18 cellular contexts compared by ENCODE assay signal in the genomic region with DNA sequence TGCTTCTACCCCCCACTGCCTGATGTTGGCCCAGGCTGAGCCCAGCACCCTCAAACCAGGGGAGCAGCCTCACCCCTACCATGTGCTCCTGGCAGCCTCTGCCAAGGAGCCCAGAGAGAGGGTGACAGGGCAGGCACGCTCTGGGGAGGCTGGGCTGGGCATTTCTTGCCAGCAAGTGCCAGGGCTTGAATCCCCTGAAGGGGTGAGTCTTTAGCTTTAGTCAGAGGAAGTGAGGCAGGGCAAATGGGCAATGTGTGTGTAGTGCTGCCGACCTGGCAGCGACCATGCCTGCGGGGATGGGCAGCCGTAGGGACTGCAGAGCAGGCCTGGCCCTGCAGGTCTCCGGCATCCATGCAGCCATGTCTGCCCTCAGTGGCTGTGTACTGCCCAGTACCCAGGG. TPM values are rescaled to one million over a fixed set of nuclear protein-coding genes. Genes with fewer than 3 reads are reported as not detected.
DNase-seq lines count a peak whose midpoint lies in the region; ATAC-seq and TF ChIP-seq lines count a peak whose summit lies in the region.
"Had no signal": no experiment of that assay in that cellular context is flagged by ENCODE, and none has a peak within 500 bp of the region (broad histone marks: within the 10 kb centered on the region; RNA-seq: fewer than 3 reads in every experiment).

No MANE protein-coding gene starts in this region.

- intact Hi-C loops in PC-3 (cut with micrococcal nuclease), result no loop called here
- intact Hi-C loops in mammary epithelial cell (cut with micrococcal nuclease), result loop anchor here (1.0 kb wide), 1 partner anchor 15 kb away; no protein-coding TSS in a partner anchor
- intact Hi-C loops in thyroid gland (cut with DNase I), result no loop called here
- intact Hi-C loops in lower leg skin (cut with DNase I; ENCODE audit: low total_unique reads), result no loop called here
- intact Hi-C loops in Right ventricle myocardium superior (cut with DNase I), result no loop called here

- H3K36me3 ChIP-seq in PC-3 (ENCODE audit: low read depth, low read length) (no peaks in the 10 kb centered on the region), mammary epithelial cell (ENCODE audit: insufficient read depth, low read length) (no peaks in the 10 kb centered on the region), iPS-15b (ENCODE audit: control insufficient read depth, insufficient read depth, low read length) (no peaks in the 10 kb centered on the region), thyroid gland (no peaks in the 10 kb centered on the region)
- H3K36me3 ChIP-seq: BE2C, HAP-1 had no signal

- DNase-seq in PC-3 (peak; percentile 77), mammary epithelial cell (peak; percentile 72), thyroid gland (peak; percentile 53 to 72), lower leg skin (ENCODE audit: low spot score in 2 of 2) (no peak), Right ventricle myocardium superior (no peak)
- DNase-seq: BE2C; CD8-positive, alpha-beta T cell; GF-D8; NCI-H1930; NCI-H2171 treated with DMSO at 0.1 percent for 48 hours; NCI-H510A; NCI-H82 had no signal

- H3K4me3 ChIP-seq in PC-3 (ENCODE audit: low read length) (no peak overlapping the region), mammary epithelial cell (replicated peaks in 1 of 3; ENCODE audit: insufficient read depth in 1 of 3, low read depth in 2 of 3, low read length in 3 of 3) (no peak overlapping the region), iPS-15b (ENCODE audit: low read depth, low read length) (no peak overlapping the region), thyroid gland (replicated peaks in 1 of 3) (no peak overlapping the region), lower leg skin (ENCODE audit: low read depth, poor library complexity, severe bottlenecking) (no peak overlapping the region)
- H3K4me3 ChIP-seq: HAP-1 had no signal

- H3K79me2 ChIP-seq in PC-3 (ENCODE audit: low read length) (no peaks in the 10 kb centered on the region), mammary epithelial cell (ENCODE audit: insufficient read depth, low read length) (no peaks in the 10 kb centered on the region)

- POLR2A ChIA-PET in PC-3 (lab: Charles Lee; ENCODE audit: unreplicated experiment), result interaction anchor here (0.5 kb wide), 1 partner anchor 8 kb away, joined by 4 read pairs; no protein-coding TSS in a partner anchor

- H3K9ac ChIP-seq in PC-3 (ENCODE audit: low read length), result peak overlapping the region; percentile 36; the same call in 1 of the 2 replicates
- no peak overlapping the region for H3K9ac ChIP-seq in mammary epithelial cell (ENCODE audit: insufficient read depth, low read length)
- H3K9ac ChIP-seq in iPS-15b (ENCODE audit: low read depth, low read length), result peak overlapping the region; percentile 47
- H3K9ac ChIP-seq: KMS-11 had no signal

- H4K20me1 ChIP-seq in PC-3 (ENCODE audit: low read length), result no peaks in the 10 kb centered on the region
- H4K20me1 ChIP-seq in mammary epithelial cell (ENCODE audit: insufficient read depth, low read length), result no peaks in the 10 kb centered on the region

- H3F3A ChIP-seq in PC-3 (ENCODE audit: low read length, unreplicated experiment), result no peaks in the 10 kb centered on the region

- WGBS in mammary epithelial cell (ENCODE audit: low coverage, missing lambda C conversion rate), result 19% methylated on average over 5 of the region's 6 CpGs
- WGBS in thyroid gland, 2 donors, result 50 to 70% methylated on average over 2 to 6 of the region's 6 CpGs
- 73 to 76% methylated on average over 5 to 6 of the region's 6 CpGs for WGBS in lower leg skin, 2 donors

- in situ Hi-C loops in mammary epithelial cell (cut with MboI; ENCODE audit: low sequenced_read_pairs in 2 of 2), result no loop called here

- H2AFZ ChIP-seq in PC-3 (ENCODE audit: low read length), result peak overlapping the region; percentile 59
- H2AFZ ChIP-seq in mammary epithelial cell (ENCODE audit: low read depth, low read length), result peak overlapping the region; percentile 54

- BruUV-seq in PC-3 (replicated peaks; lab: Mats Ljungman, UMichigan) (no TSS peak), mammary epithelial cell (replicated peaks; lab: Mats Ljungman, UMichigan) (no TSS peak)

- no peak for TF ChIP-seq POLR2A in thyroid gland (IDR thresholded peaks at IDR 0.05)
- TF ChIP-seq POLR2A in lower leg skin (IDR thresholded peaks at IDR 0.05), result no peak

- no peaks in the 10 kb centered on the region for H3K9me3 ChIP-seq in PC-3 (ENCODE audit: low read length)
- H3K9me3 ChIP-seq in mammary epithelial cell (replicated peaks; ENCODE audit: insufficient read depth, low read length), result no peaks in the 10 kb centered on the region
- H3K9me3 ChIP-seq in iPS-15b (ENCODE audit: control insufficient read depth, insufficient read depth, low read length), result no peaks in the 10 kb centered on the region
- no peaks in the 10 kb centered on the region for H3K9me3 ChIP-seq in thyroid gland
- H3K9me3 ChIP-seq: BE2C, HAP-1 had no signal

- peaks cover 19% of the 10 kb centered on the region for H3K4me1 ChIP-seq in PC-3 (ENCODE audit: insufficient read depth, low read length)
- peaks cover 43% of the 10 kb centered on the region for H3K4me1 ChIP-seq in mammary epithelial cell (ENCODE audit: insufficient read depth, low read length)
- H3K4me1 ChIP-seq in iPS-15b (ENCODE audit: control insufficient read depth, insufficient read depth, low read length), result no peaks in the 10 kb centered on the region
- peaks cover 11 to 35% of the 10 kb centered on the region in 2 donors for H3K4me1 ChIP-seq in thyroid gland

- peak overlapping the region; percentile 53 for H3K27ac ChIP-seq in PC-3 (ENCODE audit: low read length)
- no peak overlapping the region for H3K27ac ChIP-seq in mammary epithelial cell (ENCODE audit: insufficient read depth, low read depth, low read length)
- peak overlapping the region in 1 of 3 donors; percentile 24 for H3K27ac ChIP-seq in thyroid gland
- H3K27ac ChIP-seq: KMS-11 had no signal

- dilution Hi-C loops in mammary epithelial cell (cut with HindIII; ENCODE audit: low sequenced_read_pairs), result no loop called here

- H3K4me2 ChIP-seq in PC-3 (ENCODE audit: low read length) (0 out of 2 replicates have a peak overlapping the region, but pooled peaks have one; percentile 2), mammary epithelial cell (ENCODE audit: insufficient read depth, low read depth, low read length) (peak overlapping the region; percentile 1)
- H3K4me2 ChIP-seq: KMS-11 had no signal

- CTCF ChIA-PET in PC-3 (lab: Charles Lee) (interaction anchor here (1.0 to 2.4 kb wide), 3 partner anchors 15 to 37 kb away, joined by 3 to 15 read pairs (median 3); partner anchors contain the start of gene DUSP7), mammary epithelial cell (lab: Charles Lee; ENCODE audit: low non-redundant PET) (no interaction called here)

- ATAC-seq in PC-3 (peak; percentile 84), GM18858 (IDR thresholded peaks at IDR 0.05; ENCODE audit: unreplicated experiment) (no peak), GM18498 (IDR thresholded peaks at IDR 0.05; ENCODE audit: unreplicated experiment) (no peak), Right ventricle myocardium superior (ENCODE audit: poor library complexity) (no peak)
- ATAC-seq: CD8-positive, alpha-beta T cell; HepG2 had no signal

- no peaks in the 10 kb centered on the region for H3K9me2 ChIP-seq in PC-3 (replicated peaks; ENCODE audit: low read length)

- no peak for TF ChIP-seq CTCF in PC-3 (conservative IDR thresholded peaks at IDR 0.05; ENCODE audit: low read depth, low read length)
- no peak for TF ChIP-seq CTCF in mammary epithelial cell (conservative IDR thresholded peaks at IDR 0.05 in 1 of 2, IDR thresholded peaks at IDR 0.05 in 1 of 2; ENCODE audit: extremely low read depth in 1 of 2, insufficient read depth in 1 of 2, low read depth in 1 of 2, low read length in 2 of 2)
- TF ChIP-seq CTCF in thyroid gland (IDR thresholded peaks at IDR 0.05), result no peak
- TF ChIP-seq CTCF in lower leg skin (IDR thresholded peaks at IDR 0.05), result no peak

- H3K27me3 ChIP-seq in PC-3 (ENCODE audit: low read length), result no peaks in the 10 kb centered on the region
- H3K27me3 ChIP-seq in mammary epithelial cell (ENCODE audit: insufficient read depth, low read length), result no peaks in the 10 kb centered on the region
- no peaks in the 10 kb centered on the region for H3K27me3 ChIP-seq in iPS-15b (ENCODE audit: control insufficient read depth, insufficient read depth, low read length)
- no peaks in the 10 kb centered on the region for H3K27me3 ChIP-seq in thyroid gland
- H3K27me3 ChIP-seq: BE2C had no signal

RNA-seq across cellular contexts. Expression of gene DUSP7, which starts 18.1 kb away (rescaled TPM):
- 40.9 and 51.1 TPM in 2 replicates for total RNA-seq in PC-3 (2014; rRNA removed)
- 100 to 1,000 TPM in 1 of 2 donors, 10 to 100 TPM in 1; 64.7 to 167 TPM for total RNA-seq in mammary epithelial cell
- polyA plus RNA-seq in mammary epithelial cell, result 212 TPM
- 293 TPM for polyA minus RNA-seq in mammary epithelial cell
- total RNA-seq in thyroid gland, result 10 to 100 TPM in 3 of 4 donors, 1 to 10 TPM in 1; 6.9 to 10.6 (median 10.4) TPM
- total RNA-seq in lower leg skin, result 10 to 100 TPM; 54.6 to 96.3 (median 79.2) TPM
- 23.2 TPM for total RNA-seq in Right ventricle myocardium superior

RNA-seq across cellular contexts. Expression of gene RPL29, which starts 42.5 kb away (rescaled TPM):
- total RNA-seq in PC-3 (2014; rRNA removed), result 1,539 and 1,807 TPM in 2 replicates
- total RNA-seq in mammary epithelial cell, result 1,000 to 10,000 TPM; 1,040 to 1,174 TPM
- 2,670 TPM for polyA plus RNA-seq in mammary epithelial cell
- 407 TPM for polyA minus RNA-seq in mammary epithelial cell
- total RNA-seq in thyroid gland, result 1,000 to 10,000 TPM in 3 of 4 donors, 100 to 1,000 TPM in 1; 826 to 1,348 (median 1,271) TPM
- 1,000 to 10,000 TPM; 1,729 to 2,645 (median 2,120) TPM for total RNA-seq in lower leg skin
- total RNA-seq in Right ventricle myocardium superior, result 594 TPM

RNA-seq across cellular contexts. Expression of gene ACY1, which starts 54.9 kb away (rescaled TPM):
- total RNA-seq in PC-3 (2014; rRNA removed), result 71.3 and 113 TPM in 2 replicates
- total RNA-seq in mammary epithelial cell, result 100 to 1,000 TPM in 1 of 2 donors, 10 to 100 TPM in 1; 90.5 to 107 TPM
- polyA plus RNA-seq in mammary epithelial cell, result 129 TPM
- polyA minus RNA-seq in mammary epithelial cell, result 147 TPM
- total RNA-seq in thyroid gland, result 10 to 100 TPM; 34.9 to 98.8 (median 77.6) TPM
- 10 to 100 TPM; 16.2 to 44.2 (median 30.5) TPM for total RNA-seq in lower leg skin
- total RNA-seq in Right ventricle myocardium superior, result 23.2 TPM

Comparison
In these comparisons a context has a peak if more than half of its experiments do, and no peak if none do; other contexts are left out.
1. DNase-seq: peak in PC-3 (single experiment), mammary epithelial cell (single experiment) and thyroid gland (2 of 2); none in lower leg skin (0 of 2) and Right ventricle myocardium superior (single experiment).